Comparison of ENCODE assay signal across 3 cellular contexts in genomic region chr13:91456837-91457236, GRCh38.
TF ChIP-seq lines count a peak whose summit lies in the region.

No MANE protein-coding gene starts in this region.

TF ChIP-seq in IMR-90, 13 proteins besides CTCF, POLR2A, EP300 and RAD21:
- TF ChIP-seq CHD1 (IDR thresholded peaks at IDR 0.05; ENCODE audit: low read depth, low read length) (no peak), NFE2L2 (IDR thresholded peaks at IDR 0.05; ENCODE audit: low read depth, low read length) (no peak), BHLHE40 (IDR thresholded peaks at IDR 0.05; ENCODE audit: low read depth, low read length) (no peak), RCOR1 (IDR thresholded peaks at IDR 0.05; ENCODE audit: insufficient replicate concordance, low read length) (no peak), MAZ (IDR thresholded peaks at IDR 0.05; ENCODE audit: borderline replicate concordance, low read depth, low read length) (no peak), CEBPB (IDR thresholded peaks at IDR 0.05; ENCODE audit: low read depth, low read length) (peak; percentile 75), RFX5 (IDR thresholded peaks at IDR 0.05; ENCODE audit: low read depth, low read length) (no peak)

TF ChIP-seq in K562, 482 proteins besides CTCF, POLR2A, EP300 and RAD21:
- no peak for TF ChIP-seq STAG1 (CRISPR knock-in tag; IDR thresholded peaks at IDR 0.05; ENCODE audit: borderline replicate concordance)
- TF ChIP-seq ZNF449 (CRISPR knock-in tag; IDR thresholded peaks at IDR 0.05): no peak
- no peak for TF ChIP-seq CCNT2 (IDR thresholded peaks at IDR 0.05; ENCODE audit: borderline replicate concordance, extremely low read depth, insufficient read length, low read depth, low read length)
- TF ChIP-seq CEBPG (CRISPR knock-in tag; IDR thresholded peaks at IDR 0.05): no peak
- TF ChIP-seq CEBPG (tag; conservative IDR thresholded peaks at IDR 0.05 in 1 of 2, IDR thresholded peaks at IDR 0.05 in 1 of 2): peak in 1 of 2 experiments; percentile 88; a peak in 2 of 4 replicates
- no peak for TF ChIP-seq L3MBTL2 (IDR thresholded peaks at IDR 0.05)
- TF ChIP-seq MTA1 (IDR thresholded peaks at IDR 0.05; ENCODE audit: borderline replicate concordance): no peak
- TF ChIP-seq ESRRA (IDR thresholded peaks at IDR 0.05; ENCODE audit: borderline replicate concordance, low read depth): no peak
- no peak for TF ChIP-seq LEF1 (IDR thresholded peaks at IDR 0.05)
- TF ChIP-seq POLR2H (tag; IDR thresholded peaks at IDR 0.05; ENCODE audit: low read depth): peak; percentile 50; the same call in 1 of the 2 replicates
- no peak for TF ChIP-seq ZNF766 (CRISPR knock-in tag; conservative IDR thresholded peaks at IDR 0.05)

TF ChIP-seq in H1, 55 proteins besides CTCF, POLR2A, EP300 and RAD21:
- no peak for TF ChIP-seq SIX5 (IDR thresholded peaks at IDR 0.05; ENCODE audit: low read depth, low read length)
- peak; percentile 75; the same call in 1 of the 2 replicates for TF ChIP-seq CEBPB (IDR thresholded peaks at IDR 0.05; ENCODE audit: low read depth, low read length)
- TF ChIP-seq YY1 (IDR thresholded peaks at IDR 0.05; ENCODE audit: low read depth, low read length): no peak
- TF ChIP-seq GTF2F1 (IDR thresholded peaks at IDR 0.05; ENCODE audit: borderline replicate concordance, low read depth, low read length): no peak
